25 cellular contexts compared by ENCODE assay signal in the genomic region with DNA sequence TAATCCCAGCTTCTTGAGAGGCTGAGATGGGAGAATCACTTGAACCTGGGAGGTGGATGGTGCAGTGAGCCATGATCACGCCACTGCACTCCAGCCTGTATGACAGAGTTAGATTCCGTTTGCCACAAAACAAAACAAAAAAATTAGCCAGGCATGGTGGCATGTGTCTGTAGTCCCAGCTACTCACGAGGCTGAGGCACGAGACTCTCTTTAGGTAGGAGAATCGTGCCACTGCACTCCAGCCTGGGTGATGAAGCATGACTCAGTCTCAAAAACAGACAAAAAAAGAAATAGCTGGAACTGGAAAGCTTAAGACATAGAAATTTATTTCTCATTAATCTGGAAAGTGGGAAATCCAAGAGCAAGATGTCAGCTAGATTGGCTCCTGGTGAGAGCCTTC. TPM values are rescaled to one million over a fixed set of nuclear protein-coding genes. Genes with fewer than 3 reads are reported as not detected.
"Had no signal": no experiment of that assay in that cellular context is flagged by ENCODE, and none has a peak within 500 bp of the region (broad histone marks: within the 10 kb centered on the region; RNA-seq: fewer than 3 reads in every experiment).

No MANE protein-coding gene starts in this region.

- ATAC-seq: naive thymus-derived CD8-positive, alpha-beta T cell; natural killer cell treated with Interleukin-12 subunit alpha and Interleukin-12 subunit beta and Interleukin-15 and Interleukin-18, amount 100 ng/mL, for 72 hours; pancreas; right lobe of liver; stimulated activated effector memory CD8-positive, alpha-beta T cell treated with anti-CD3 and anti-CD28 coated beads, Interleukin-12 subunit alpha, Interleukin-12 subunit beta, amount 100 ng/mL, for 72 hours; stimulated activated naive B cell treated with anti-CD40 and anti-IgM and Interleukin-4, amounts not matched to agents 10 μg/mL and 1 μg/mL and 100 μg/mL, for 72 hours; upper lobe of right lung had no signal

- DNase-seq: naive thymus-derived CD8-positive, alpha-beta T cell; nephron progenitor cell; pancreas; retina; right lobe of liver; sigmoid colon; small intestine; stimulated activated CD4-positive, alpha-beta T cell treated with anti-CD3 and anti-CD28 coated beads, Interleukin-15, amount 100 ng/mL, for 24 hours; stimulated activated CD4-positive, alpha-beta T cell treated with anti-CD3 and anti-CD28 coated beads, Interleukin-2, amount 100 ng/mL, for 24 hours; stimulated activated CD4-positive, alpha-beta T cell treated with anti-CD3 and anti-CD28 coated beads, Interleukin-2, amount 100 ng/mL, for 48 hours; stimulated activated CD4-positive, alpha-beta T cell treated with anti-CD3 and anti-CD28 coated beads, Interleukin-4, amount 100 ng/mL, for 24 hours; stimulated activated naive B cell treated with anti-CD40 and anti-IgM and Interleukin-4, amounts not matched to agents 10 μg/mL and 1 μg/mL and 100 μg/mL, for 72 hours; stimulated activated naive CD4-positive, alpha-beta T cell treated with Interleukin-2 at 50 U/mL for 16 hours; stomach; tibial artery; transverse colon; upper lobe of right lung; uterus had no signal

- H3K27me3 ChIP-seq: neutrophil, pancreas, right atrium auricular region, right lobe of liver, sigmoid colon, stomach, tibial artery, transverse colon, upper lobe of right lung, uterus had no signal

- H3K9me3 ChIP-seq: neutrophil, pancreas, prostate gland, right lobe of liver, uterus had no signal

- H3K4me3 ChIP-seq: pancreas, prostate gland, right atrium auricular region, right lobe of liver, sigmoid colon, stomach, thoracic aorta, tibial artery, transverse colon, upper lobe of right lung, uterus had no signal

- H3K4me1 ChIP-seq: pancreas, prostate gland, right atrium auricular region, right lobe of liver, sigmoid colon, stomach, tibial artery, transverse colon, upper lobe of right lung, uterus had no signal

- H3K36me3 ChIP-seq: neutrophil, pancreas, prostate gland, right lobe of liver, transverse colon, upper lobe of right lung, uterus had no signal

- H3K27ac ChIP-seq: neutrophil, pancreas, prostate gland, right atrium auricular region, right lobe of liver, sigmoid colon, stomach, thoracic aorta, tibial artery, transverse colon, upper lobe of right lung, uterus had no signal

RNA-seq across cellular contexts. Expression of a gene that starts 53.9 kb away (rescaled TPM):
- total RNA-seq: osteocyte had no signal
